17 cellular contexts compared by ENCODE assay signal in the genomic region with DNA sequence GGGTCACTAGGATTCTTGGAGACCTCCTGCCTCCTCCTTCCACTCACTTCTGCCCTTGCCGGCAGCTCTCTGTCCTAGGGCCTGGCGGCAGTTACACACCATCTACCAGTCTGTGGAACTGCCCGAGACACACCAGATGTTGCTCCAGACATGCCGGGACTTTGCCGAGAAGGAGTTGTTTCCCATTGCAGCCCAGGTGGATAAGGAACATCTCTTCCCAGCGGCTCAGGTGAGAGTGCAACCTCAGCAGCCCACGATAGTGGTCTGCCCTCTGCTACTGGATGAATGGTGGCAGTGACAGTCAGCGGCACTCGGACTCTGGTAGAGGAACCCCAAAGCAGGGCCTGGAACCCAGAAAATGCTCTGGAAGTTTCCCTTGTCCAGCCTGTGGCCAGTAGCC. TPM values are rescaled to one million over a fixed set of nuclear protein-coding genes. Genes with fewer than 3 reads are reported as not detected.
DNase-seq lines count a peak whose midpoint lies in the region; ATAC-seq and TF ChIP-seq lines count a peak whose summit lies in the region.
"Had no signal": no experiment of that assay in that cellular context is flagged by ENCODE, and none has a peak within 500 bp of the region (broad histone marks: within the 10 kb centered on the region; RNA-seq: fewer than 3 reads in every experiment).

No MANE protein-coding gene starts in this region.

- H3K9ac ChIP-seq in skeletal muscle tissue (ENCODE audit: low read depth in 1 of 3, low read length in 3 of 3): peak overlapping the region in 2 of 3 donors; percentile 89 to 90

- peaks cover 0 to 18% of the 10 kb centered on the region in 2 donors for H3K36me3 Mint-ChIP-seq in activated T-cell treated with anti-CD3 and anti-CD28 coated beads, Interleukin-2, amount 50 U/mL, for 72 hours (ENCODE audit: insufficient read depth in 2 of 2)
- H3K36me3 Mint-ChIP-seq in activated T-helper 17 cell treated with anti-CD3 and anti-CD28 coated beads, Interleukin-2, amount 50 U/mL, for 72 hours (ENCODE audit: low read depth): peaks cover 60% of the 10 kb centered on the region

- 80% methylated on average over 1 of the region's 9 CpGs for WGBS in right lobe of liver (ENCODE audit: insufficient coverage, low coverage, low lambda C conversion rate, missing lambda C conversion rate)
- 95 to 98% methylated on average over 9 of the region's 9 CpGs for WGBS in tibial nerve, 2 donors

- H3K27ac ChIP-seq in right lobe of liver: peak overlapping the region in 2 of 3 donors; percentile 53 to 90
- H3K27ac ChIP-seq in skeletal muscle tissue (ENCODE audit: low read depth, low read length): no peak overlapping the region
- peak overlapping the region in 1 of 4 donors; percentile 84 for H3K27ac ChIP-seq in tibial nerve
- H3K27ac ChIP-seq: cardiac muscle cell had no signal

- no peak for TF ChIP-seq EP300 in tibial nerve (IDR thresholded peaks at IDR 0.05)

- H3K9me3 Mint-ChIP-seq in activated T-cell treated with anti-CD3 and anti-CD28 coated beads, Interleukin-2, amount 50 U/mL, for 72 hours: no peaks in the 10 kb centered on the region
- no peaks in the 10 kb centered on the region for H3K9me3 Mint-ChIP-seq in activated T-helper 17 cell treated with anti-CD3 and anti-CD28 coated beads, Interleukin-2, amount 50 U/mL, for 72 hours

- H3K27ac Mint-ChIP-seq in activated T-cell treated with anti-CD3 and anti-CD28 coated beads, Interleukin-2, amount 50 U/mL, for 72 hours: no peak overlapping the region
- no peak overlapping the region for H3K27ac Mint-ChIP-seq in activated T-helper 17 cell treated with anti-CD3 and anti-CD28 coated beads, Interleukin-2, amount 50 U/mL, for 72 hours

- intact Hi-C loops in right lobe of liver (cut with DNase I): no loop called here

- H3K4me3 Mint-ChIP-seq in activated T-cell treated with anti-CD3 and anti-CD28 coated beads, Interleukin-2, amount 50 U/mL, for 72 hours: peak overlapping the region; percentile 82 to 92
- H3K4me3 Mint-ChIP-seq in activated T-helper 17 cell treated with anti-CD3 and anti-CD28 coated beads, Interleukin-2, amount 50 U/mL, for 72 hours: peak overlapping the region; percentile 92

- TF ChIP-seq CTCF in right lobe of liver (IDR thresholded peaks at IDR 0.05) (no peak), tibial nerve (IDR thresholded peaks at IDR 0.05) (no peak)

- no peak for TF ChIP-seq POLR2A in right lobe of liver (IDR thresholded peaks at IDR 0.05)
- TF ChIP-seq POLR2A in tibial nerve (IDR thresholded peaks at IDR 0.05): no peak

- H3K4me1 ChIP-seq in right lobe of liver (peaks cover 0 to 45% (median 5%) of the 10 kb centered on the region in 4 donors), skeletal muscle tissue (ENCODE audit: control insufficient read depth in 3 of 3, insufficient read depth in 3 of 3, low read length in 3 of 3) (peaks cover 14 to 20% (median 17%) of the 10 kb centered on the region in 3 donors), tibial nerve (peaks cover 0 to 16% (median 8%) of the 10 kb centered on the region in 4 donors)

- peak overlapping the region in 2 of 3 donors; percentile 87 to 93 for H3K4me3 ChIP-seq in right lobe of liver
- peak overlapping the region in 2 of 3 donors; percentile 72 to 86 for H3K4me3 ChIP-seq in skeletal muscle tissue (ENCODE audit: low read length in 3 of 3)
- no peak overlapping the region for H3K4me3 ChIP-seq in tibial nerve
- H3K4me3 ChIP-seq: cardiac muscle cell had no signal

- H3K36me3 ChIP-seq in right lobe of liver (peaks cover 0 to 21% (median under 1%) of the 10 kb centered on the region in 4 donors), skeletal muscle tissue (ENCODE audit: control insufficient read depth in 3 of 3, insufficient read depth in 3 of 3, low read length in 3 of 3) (peaks cover 25 to 37% (median 37%) of the 10 kb centered on the region in 3 donors), tibial nerve (peaks cover 0 to 56% (median 7%) of the 10 kb centered on the region in 3 donors)

- H3K9me3 ChIP-seq in right lobe of liver: no peaks in the 10 kb centered on the region
- H3K9me3 ChIP-seq in skeletal muscle tissue (ENCODE audit: control insufficient read depth in 3 of 3, low read length in 3 of 3): no peaks in the 10 kb centered on the region
- no peaks in the 10 kb centered on the region for H3K9me3 ChIP-seq in tibial nerve
- H3K9me3 ChIP-seq: heart left ventricle, right atrium auricular region had no signal

- no peak for ATAC-seq in activated T-cell treated with anti-CD3 and anti-CD28 coated beads, Interleukin-2, amount 50 U/mL, for 72 hours (replicated peaks in 1 of 2)
- ATAC-seq in activated T-helper 17 cell treated with anti-CD3 and anti-CD28 coated beads, Interleukin-2, amount 50 U/mL, for 72 hours (replicated peaks): no peak
- no peak for ATAC-seq in right lobe of liver
- ATAC-seq: T-helper 17 cell had no signal

- H3K27me3 ChIP-seq in right lobe of liver: no peaks in the 10 kb centered on the region
- H3K27me3 ChIP-seq in skeletal muscle tissue (ENCODE audit: control insufficient read depth in 3 of 3, insufficient read depth in 3 of 3, low read length in 3 of 3): no peaks in the 10 kb centered on the region
- H3K27me3 ChIP-seq in tibial nerve: no peaks in the 10 kb centered on the region
- H3K27me3 ChIP-seq: cardiac muscle cell, heart left ventricle, right atrium auricular region had no signal

- H3K27me3 Mint-ChIP-seq in activated T-cell treated with anti-CD3 and anti-CD28 coated beads, Interleukin-2, amount 50 U/mL, for 72 hours (ENCODE audit: low read depth): no peaks in the 10 kb centered on the region
- no peaks in the 10 kb centered on the region for H3K27me3 Mint-ChIP-seq in activated T-helper 17 cell treated with anti-CD3 and anti-CD28 coated beads, Interleukin-2, amount 50 U/mL, for 72 hours
- H3K27me3 Mint-ChIP-seq: T-helper 17 cell had no signal

- peaks cover 20% of the 10 kb centered on the region for H3K4me1 Mint-ChIP-seq in activated T-cell treated with anti-CD3 and anti-CD28 coated beads, Interleukin-2, amount 50 U/mL, for 72 hours (ENCODE audit: low read depth)
- H3K4me1 Mint-ChIP-seq in activated T-helper 17 cell treated with anti-CD3 and anti-CD28 coated beads, Interleukin-2, amount 50 U/mL, for 72 hours: peaks cover 5% of the 10 kb centered on the region

- no peak for DNase-seq in activated T-cell treated with anti-CD3 and anti-CD28 coated beads, Interleukin-2, amount 50 U/mL, for 72 hours
- DNase-seq in activated T-cell treated with anti-CD3 and anti-CD28 coated beads for 4 hours: no peak
- no peak for DNase-seq in right lobe of liver
- no peak for DNase-seq in NCI-H1417 treated with DMSO at 0.1 percent for 48 hours (lab: John Stamatoyannopoulos, UW)
- DNase-seq in tibial nerve (ENCODE audit: low spot score in 2 of 2): no peak
- DNase-seq in NCI-H1092 treated with DMSO at 0.1 percent for 48 hours (lab: John Stamatoyannopoulos, UW): no peak
- DNase-seq: activated CD4-positive, CD25-positive, alpha-beta regulatory T cell; effector CD4-positive, alpha-beta T cell; heart left ventricle; mammary epithelial cell; NCI-H1930; SHP77; T-helper 17 cell had no signal

RNA-seq across cellular contexts. Expression of a gene that starts 1.3 kb away (rescaled TPM):
- 10 to 100 TPM; 17.8 to 20.0 TPM for total RNA-seq in activated T-cell treated with anti-CD3 and anti-CD28 coated beads, Interleukin-2, amount 50 U/mL, for 72 hours
- total RNA-seq in activated T-helper 17 cell treated with anti-CD3 and anti-CD28 coated beads, Interleukin-2, amount 50 U/mL, for 72 hours: 10 to 100 TPM; 13.2 to 16.2 TPM
- total RNA-seq in right lobe of liver (100 to 1,000 TPM in 5 of 6 experiments, 10 to 100 TPM in 1; 94.1 to 172 (median 156) TPM), skeletal muscle tissue (14.1 TPM), tibial nerve (10 to 100 TPM; 24.7 to 53.4 (median 34.3) TPM)

RNA-seq across cellular contexts. Expression of a gene that starts 16.7 kb away (rescaled TPM):
- total RNA-seq in activated T-cell treated with anti-CD3 and anti-CD28 coated beads, Interleukin-2, amount 50 U/mL, for 72 hours: 10 to 100 TPM; 31.2 to 40.5 TPM
- total RNA-seq in activated T-helper 17 cell treated with anti-CD3 and anti-CD28 coated beads, Interleukin-2, amount 50 U/mL, for 72 hours: 10 to 100 TPM; 23.8 to 31.1 TPM
- total RNA-seq in right lobe of liver: 10 to 100 TPM in 1 of 6 experiments, 1 to 10 TPM in 5; 4.7 to 10.2 (median 6.6) TPM
- total RNA-seq in skeletal muscle tissue: 7.3 TPM
- total RNA-seq in tibial nerve: 10 to 100 TPM; 20.4 to 27.1 (median 22.1) TPM

RNA-seq across cellular contexts. Expression of a gene that starts 40.0 kb away (rescaled TPM):
- total RNA-seq in activated T-cell treated with anti-CD3 and anti-CD28 coated beads, Interleukin-2, amount 50 U/mL, for 72 hours: 10 to 100 TPM; 75.7 to 88.9 TPM
- 10 to 100 TPM; 58.6 to 90.5 TPM for total RNA-seq in activated T-helper 17 cell treated with anti-CD3 and anti-CD28 coated beads, Interleukin-2, amount 50 U/mL, for 72 hours
- total RNA-seq in right lobe of liver (100 to 1,000 TPM; 102 to 193 (median 126) TPM), skeletal muscle tissue (50.6 TPM), tibial nerve (10 to 100 TPM; 42.6 to 67.8 (median 58.6) TPM)

Comparison
In these comparisons a context has a peak if more than half of its experiments do, and no peak if none do; other contexts are left out.
1. H3K4me3 ChIP-seq: peak in right lobe of liver (2 of 3) and skeletal muscle tissue (2 of 3); none in tibial nerve (0 of 4).